ENCODE assay signal across 19 cellular contexts in the genomic region with DNA sequence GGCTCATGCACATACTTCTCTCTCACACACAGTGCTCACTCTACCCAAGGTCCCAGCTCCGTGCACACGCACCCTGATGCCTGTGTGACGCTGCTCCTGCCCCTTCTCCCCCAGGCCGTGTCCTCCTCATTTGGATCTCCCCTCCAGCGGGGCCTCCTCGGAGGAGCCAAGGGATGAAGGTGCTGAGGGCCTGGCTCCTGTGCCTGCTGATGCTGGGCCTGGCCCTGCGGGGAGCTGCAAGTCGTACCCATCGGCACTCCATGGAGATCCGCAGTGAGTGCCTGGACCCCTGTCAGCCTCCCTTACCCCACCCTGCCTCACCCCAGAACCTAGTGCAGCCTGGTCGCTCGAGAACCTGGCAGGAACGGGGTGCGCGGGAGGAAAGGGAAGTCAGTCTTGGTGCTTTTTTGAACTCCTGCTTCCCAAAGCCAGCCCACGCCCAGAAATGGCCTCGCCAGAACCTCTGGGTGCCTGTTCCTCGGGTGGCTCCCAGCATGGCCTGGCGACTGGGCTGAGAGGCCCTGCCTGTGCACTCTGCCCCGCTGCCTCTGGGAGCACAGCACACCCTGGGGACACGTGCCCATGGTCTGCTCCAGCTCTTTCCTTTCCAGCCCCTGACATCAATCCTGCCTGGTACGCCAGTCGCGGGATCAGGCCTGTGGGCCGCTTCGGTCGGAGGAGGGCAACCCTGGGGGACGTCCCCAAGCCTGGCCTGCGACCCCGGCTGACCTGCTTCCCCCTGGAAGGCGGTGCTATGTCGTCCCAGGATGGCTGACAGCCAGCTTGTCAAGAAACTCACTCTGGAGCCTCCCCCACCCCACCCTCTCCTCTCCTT. TPM values are rescaled to one million over a fixed set of nuclear protein-coding genes. Genes with fewer than 3 reads are reported as not detected.
DNase-seq lines count a peak whose midpoint lies in the region; ATAC-seq and TF ChIP-seq lines count a peak whose summit lies in the region.
"Had no signal": no experiment of that assay in that cellular context is flagged by ENCODE, and none has a peak within 500 bp of the region (broad histone marks: within the 10 kb centered on the region; RNA-seq: fewer than 3 reads in every experiment).

A gene with protein sequence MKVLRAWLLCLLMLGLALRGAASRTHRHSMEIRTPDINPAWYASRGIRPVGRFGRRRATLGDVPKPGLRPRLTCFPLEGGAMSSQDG (plus strand): TSS at position 174 of the 835 bp plus-strand sequence. CDS start 0 bp downstream, at position 174.

- TF ChIP-seq POLR2A in right lobe of liver (IDR thresholded peaks at IDR 0.05) (no peak), sigmoid colon (IDR thresholded peaks at IDR 0.05) (no peak)

- H3K4me1 ChIP-seq in RWPE2 (ENCODE audit: insufficient read depth, poor library complexity, severe bottlenecking) (no peaks in the 10 kb centered on the region), right lobe of liver (no peaks in the 10 kb centered on the region), sigmoid colon (peaks cover 0 to 2% (median under 1%) of the 10 kb centered on the region in 4 donors)
- H3K4me1 ChIP-seq: Caco-2 had no signal

- H3K27me3 Mint-ChIP-seq in activated CD8-positive, alpha-beta T cell treated with anti-CD3 and anti-CD28 coated beads, Interleukin-2, amount 10 ng/mL, durations not matched to agents 7 days and 5 days (ENCODE audit: low read depth) = no peaks in the 10 kb centered on the region
- H3K27me3 Mint-ChIP-seq: CD4-positive, CD25-positive, alpha-beta regulatory T cell had no signal

- DNase-seq in H7 (peak; percentile 59), RWPE2 (ENCODE audit: low spot score) (peak; percentile 56), right lobe of liver (peak; percentile 56 to 79 (median 75)), sigmoid colon (peak; percentile 48)
- no peak for DNase-seq in activated CD8-positive, alpha-beta T cell treated with anti-CD3 and anti-CD28 coated beads, Interleukin-2, amount 10 ng/mL, durations not matched to agents 7 days and 5 days
- DNase-seq: AML-193; Caco-2; CD4-positive, CD25-positive, alpha-beta regulatory T cell; DMS153; EL; HCEC 1CT; NCI-H1417; NCI-H1930; NCI-H69 had no signal

- CTCF ChIA-PET in activated CD8-positive, alpha-beta T cell treated with anti-CD3 and anti-CD28 coated beads, Interleukin-2, amount 10 ng/mL, durations not matched to agents 7 days and 5 days (lab: Charles Lee) = interaction anchor here (1.3 kb wide), 1 partner anchor 53 kb away, joined by 3 read pairs; no protein-coding TSS in a partner anchor

- H3K27ac ChIP-seq in RWPE2 (ENCODE audit: poor library complexity, severe bottlenecking) (no peak within 1 kb of the TSS), right lobe of liver (no peak within 1 kb of the TSS), sigmoid colon (no peak within 1 kb of the TSS)
- H3K27ac ChIP-seq: HL-60 had no signal

- H3K4me1 Mint-ChIP-seq in activated CD8-positive, alpha-beta T cell treated with anti-CD3 and anti-CD28 coated beads, Interleukin-2, amount 10 ng/mL, durations not matched to agents 7 days and 5 days (ENCODE audit: low read depth) = no peaks in the 10 kb centered on the region
- H3K4me1 Mint-ChIP-seq: CD4-positive, CD25-positive, alpha-beta regulatory T cell had no signal

- no peaks in the 10 kb centered on the region for H3K9me3 Mint-ChIP-seq in activated CD8-positive, alpha-beta T cell treated with anti-CD3 and anti-CD28 coated beads, Interleukin-2, amount 10 ng/mL, durations not matched to agents 7 days and 5 days (ENCODE audit: insufficient read depth)
- H3K9me3 Mint-ChIP-seq: CD4-positive, CD25-positive, alpha-beta regulatory T cell had no signal

- intact Hi-C loops in right lobe of liver (cut with DNase I) = loop anchor here in 1 of 2 donors (5.0 kb wide), 1 partner anchor 49 kb away; no protein-coding TSS in a partner anchor
- intact Hi-C loops in sigmoid colon (cut with DNase I) = no loop called here

- H3K27me3 ChIP-seq in H7 (ENCODE audit: control insufficient read depth, insufficient read depth, low read length) (no peaks in the 10 kb centered on the region), RWPE2 (ENCODE audit: insufficient read depth, poor library complexity, severe bottlenecking) (no peaks in the 10 kb centered on the region), right lobe of liver (no peaks in the 10 kb centered on the region), sigmoid colon (peaks cover 0 to 15% (median 11%) of the 10 kb centered on the region in 3 donors)

- TF ChIP-seq EP300 in sigmoid colon (IDR thresholded peaks at IDR 0.05) = no peak

- 58% methylated on average over 4 of the region's 32 CpGs for WGBS in right lobe of liver (ENCODE audit: insufficient coverage, low coverage, low lambda C conversion rate, missing lambda C conversion rate)
- 75 to 79% methylated on average over 32 of the region's 32 CpGs for WGBS in sigmoid colon, 2 donors

- ATAC-seq in RWPE2 (ENCODE audit: low read depth) (no peak), right lobe of liver (peak; percentile 82 to 91 (median 87)), GM19023 (IDR thresholded peaks at IDR 0.05; ENCODE audit: unreplicated experiment) (no peak), GM18858 (IDR thresholded peaks at IDR 0.05; ENCODE audit: unreplicated experiment) (no peak)
- no peak for ATAC-seq in activated CD8-positive, alpha-beta T cell treated with anti-CD3 and anti-CD28 coated beads, Interleukin-2, amount 10 ng/mL, durations not matched to agents 7 days and 5 days

- POLR2A ChIA-PET in activated CD8-positive, alpha-beta T cell treated with anti-CD3 and anti-CD28 coated beads, Interleukin-2, amount 10 ng/mL, durations not matched to agents 7 days and 5 days (lab: Charles Lee) = no interaction called here

- H3K4me3 Mint-ChIP-seq in activated CD8-positive, alpha-beta T cell treated with anti-CD3 and anti-CD28 coated beads, Interleukin-2, amount 10 ng/mL, durations not matched to agents 7 days and 5 days = no peak within 1 kb of the TSS
- H3K4me3 Mint-ChIP-seq: CD4-positive, CD25-positive, alpha-beta regulatory T cell had no signal

- H3K9me3 ChIP-seq in RWPE2 (ENCODE audit: severe bottlenecking) = no peaks in the 10 kb centered on the region
- no peaks in the 10 kb centered on the region for H3K9me3 ChIP-seq in right lobe of liver
- H3K9me3 ChIP-seq in sigmoid colon = no peaks in the 10 kb centered on the region
- H3K9me3 ChIP-seq: Caco-2 had no signal

- no peaks in the 10 kb centered on the region for H3K36me3 ChIP-seq in H7 (replicated peaks; ENCODE audit: control insufficient read depth, insufficient read depth, low read length)
- H3K36me3 ChIP-seq in RWPE2 (ENCODE audit: low read depth) = no peaks in the 10 kb centered on the region
- H3K36me3 ChIP-seq in right lobe of liver = no peaks in the 10 kb centered on the region
- H3K36me3 ChIP-seq in sigmoid colon = no peaks in the 10 kb centered on the region

- H3K4me3 ChIP-seq in H7 (ENCODE audit: insufficient read depth, low read depth, low read length) (no peak within 1 kb of the TSS), RWPE2 (ENCODE audit: severe bottlenecking) (no peak within 1 kb of the TSS), right lobe of liver (no peak within 1 kb of the TSS), sigmoid colon (no peak within 1 kb of the TSS)

- no peak for TF ChIP-seq CTCF in RWPE2 (IDR thresholded peaks at IDR 0.05; ENCODE audit: poor library complexity, severe bottlenecking)
- TF ChIP-seq CTCF in right lobe of liver (IDR thresholded peaks at IDR 0.05) = no peak
- TF ChIP-seq CTCF in sigmoid colon (IDR thresholded peaks at IDR 0.05) = no peak

- no peaks in the 10 kb centered on the region for H3K36me3 Mint-ChIP-seq in activated CD8-positive, alpha-beta T cell treated with anti-CD3 and anti-CD28 coated beads, Interleukin-2, amount 10 ng/mL, durations not matched to agents 7 days and 5 days (ENCODE audit: low read depth)
- H3K36me3 Mint-ChIP-seq: CD4-positive, CD25-positive, alpha-beta regulatory T cell had no signal

- no peak within 1 kb of the TSS for H3K27ac Mint-ChIP-seq in activated CD8-positive, alpha-beta T cell treated with anti-CD3 and anti-CD28 coated beads, Interleukin-2, amount 10 ng/mL, durations not matched to agents 7 days and 5 days

RNA-seq across cellular contexts. Expression of the gene that starts here (rescaled TPM):
- not detected in 2 replicates for total RNA-seq in H7 (2014; rRNA removed; shearing (Covaris generic))
- total RNA-seq in right lobe of liver (not detected), sigmoid colon (not detected)
- not detected for polyA plus RNA-seq in sigmoid colon
- total RNA-seq in activated CD8-positive, alpha-beta T cell treated with anti-CD3 and anti-CD28 coated beads, Interleukin-2, amount 10 ng/mL, durations not matched to agents 7 days and 5 days = not detected
- total RNA-seq: Caco-2; CD4-positive, CD25-positive, alpha-beta regulatory T cell; OCI-LY7; SK-MEL-5 had no signal
- polyA plus RNA-seq: CD4-positive, CD25-positive, alpha-beta regulatory T cell had no signal

Comparison
In these comparisons a context has a peak if more than half of its experiments do, and no peak if none do; other contexts are left out.
1. Peak in DNase-seq in H7; RNA of the gene not detected or under 1 TPM.
2. Peak in DNase-seq and ATAC-seq in right lobe of liver; RNA of the gene not detected or under 1 TPM.
3. Peak in DNase-seq in sigmoid colon; RNA of the gene not detected or under 1 TPM.